Comparison of ENCODE assay signal across 15 cellular contexts in the genomic region with DNA sequence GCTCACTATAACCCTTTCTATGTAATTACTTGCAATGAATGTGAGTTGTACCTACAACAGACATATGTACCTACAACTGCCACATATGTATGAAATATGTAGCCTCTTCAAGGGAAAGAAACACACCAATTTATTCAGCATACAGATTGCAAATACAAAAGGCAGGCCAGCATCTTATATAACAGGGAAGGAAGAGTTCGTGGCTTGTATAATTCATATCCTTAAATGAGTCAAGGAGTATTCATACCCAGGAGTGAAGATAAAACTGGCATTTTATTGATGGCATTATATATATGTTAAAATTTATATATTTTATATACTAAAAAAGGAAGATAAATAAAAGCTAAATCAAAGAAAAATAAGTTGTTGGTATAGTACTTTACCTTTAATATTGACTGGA.
"Had no signal": no experiment of that assay in that cellular context is flagged by ENCODE, and none has a peak within 500 bp of the region (broad histone marks: within the 10 kb centered on the region; RNA-seq: fewer than 3 reads in every experiment).

No MANE protein-coding gene starts in this region.

- H3K27ac ChIP-seq: RWPE1 had no signal

- DNase-seq: KBM-7, MV-4-11, NCI-H1048, NCI-H1105, NCI-H1417, NCI-H1436 treated with DMSO at 0.1 percent for 48 hours, NCI-H1694, NCI-H187 treated with DMSO at 0.1 percent for 48 hours, NCI-H2029 treated with DMSO at 0.1 percent for 48 hours, NCI-H2171 treated with DMSO at 0.1 percent for 48 hours, NCI-H345, NCI-H526 treated with DMSO at 0.1 percent for 48 hours, NCI-H774 had no signal

- ATAC-seq: Panc1 had no signal
